Comparison of ENCODE assay signal across 30 cellular contexts in the genomic region with DNA sequence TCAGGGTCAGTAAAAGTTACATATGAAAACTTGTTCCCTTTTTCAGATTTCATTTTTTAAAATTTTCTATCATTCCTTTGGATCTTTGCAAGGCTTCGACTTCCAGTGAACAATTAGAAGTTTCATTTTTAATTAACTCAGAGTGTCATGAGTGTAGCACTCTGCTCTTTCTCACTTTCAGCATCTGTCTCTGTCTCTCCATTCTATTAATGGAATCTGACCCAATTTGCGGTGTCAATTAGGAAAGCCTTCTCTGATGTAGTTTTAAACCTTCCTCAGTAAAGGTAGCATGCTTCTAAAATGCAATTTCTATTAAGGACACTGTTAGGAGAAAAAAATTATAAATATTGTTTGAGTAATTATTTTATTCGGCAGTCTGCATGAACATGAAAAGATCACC.
"Had no signal": no experiment of that assay in that cellular context is flagged by ENCODE, and none has a peak within 500 bp of the region (broad histone marks: within the 10 kb centered on the region; RNA-seq: fewer than 3 reads in every experiment).

No MANE protein-coding gene starts in this region.

- H3K9me3 ChIP-seq: ascending aorta, SJCRH30 had no signal

- ATAC-seq: activated CD8-positive, alpha-beta T cell treated with anti-CD3 and anti-CD28 coated beads for 36 hours; activated naive CD4-positive, alpha-beta T cell treated with anti-CD3 and anti-CD28 coated beads, Interleukin-2, amount 50 U/mL, for 72 hours; activated T-cell treated with anti-CD3 and anti-CD28 coated beads, Interleukin-2, amount 50 U/mL, for 72 hours; activated T-helper 17 cell treated with anti-CD3 and anti-CD28 coated beads, Interleukin-2, amount 50 U/mL, for 72 hours had no signal

- H3K27ac ChIP-seq: ascending aorta, SJCRH30, SK-N-MC had no signal

- H3K4me1 ChIP-seq: SJCRH30 had no signal

- H3K4me3 Mint-ChIP-seq: activated CD4-positive, alpha-beta T cell treated with anti-CD3 and anti-CD28 coated beads, Interleukin-2, amount 10 ng/mL, durations not matched to agents 24 days and 14 days; activated CD8-positive, alpha-beta T cell treated with anti-CD3 and anti-CD28 coated beads for 36 hours; activated T-cell treated with anti-CD3 and anti-CD28 coated beads, Interleukin-2, amount 50 U/mL, for 72 hours; activated T-helper 17 cell treated with anti-CD3 and anti-CD28 coated beads, Interleukin-2, amount 50 U/mL, for 72 hours; central memory CD8-positive, alpha-beta T cell; T-helper 1 cell treated with Interleukin-12 subunit alpha and Interleukin-12 subunit beta and Interleukin-4 antibody, amounts not matched to agents 30 μg/mL and 1 μg/mL, for 36 hours; T-helper 2 cell treated with Interferon-gamma antibody and Interleukin-4, amounts not matched to agents 5 μg/mL and 100 μg/mL, for 36 hours had no signal

- H3K27ac Mint-ChIP-seq: activated CD4-positive, alpha-beta T cell treated with anti-CD3 and anti-CD28 coated beads, Interleukin-2, amount 10 ng/mL, durations not matched to agents 24 days and 14 days; activated T-cell treated with anti-CD3 and anti-CD28 coated beads, Interleukin-2, amount 50 U/mL, for 72 hours; T-helper 1 cell treated with Interleukin-12 subunit alpha and Interleukin-12 subunit beta and Interleukin-4 antibody, amounts not matched to agents 30 μg/mL and 1 μg/mL, for 36 hours; T-helper 2 cell treated with Interferon-gamma antibody and Interleukin-4, amounts not matched to agents 5 μg/mL and 100 μg/mL, for 36 hours had no signal

- H3K27me3 Mint-ChIP-seq: activated CD4-positive, alpha-beta T cell treated with anti-CD3 and anti-CD28 coated beads, Interleukin-2, amount 10 ng/mL, durations not matched to agents 24 days and 14 days; activated CD8-positive, alpha-beta T cell treated with anti-CD3 and anti-CD28 coated beads for 36 hours; activated T-helper 17 cell treated with anti-CD3 and anti-CD28 coated beads, Interleukin-2, amount 50 U/mL, for 72 hours; central memory CD8-positive, alpha-beta T cell had no signal

- H3K27me3 ChIP-seq: ascending aorta, cardiac muscle cell, SJCRH30 had no signal

- H3K9me3 Mint-ChIP-seq: activated T-helper 17 cell treated with anti-CD3 and anti-CD28 coated beads, Interleukin-2, amount 50 U/mL, for 72 hours; central memory CD8-positive, alpha-beta T cell; T-helper 1 cell treated with Interleukin-12 subunit alpha and Interleukin-12 subunit beta and Interleukin-4 antibody, amounts not matched to agents 30 μg/mL and 1 μg/mL, for 36 hours had no signal

- H3K4me1 Mint-ChIP-seq: activated T-helper 17 cell treated with anti-CD3 and anti-CD28 coated beads, Interleukin-2, amount 50 U/mL, for 72 hours had no signal

- DNase-seq: activated CD4-positive, alpha-beta T cell treated with anti-CD3 and anti-CD28 coated beads, Interleukin-2, amount 10 ng/mL, durations not matched to agents 24 days and 14 days; activated CD4-positive, alpha-beta T cell treated with anti-CD3 and anti-CD28 coated beads, Interleukin-2, amount 50 U/mL, for 4 hours; activated CD8-positive, alpha-beta T cell treated with anti-CD3 and anti-CD28 coated beads for 36 hours; activated effector memory CD4-positive, alpha-beta T cell treated with anti-CD3 and anti-CD28 coated beads, Interleukin-2, amount 50 U/mL, for 16 hours; activated naive CD4-positive, alpha-beta T cell; activated T-cell treated with anti-CD3 and anti-CD28 coated beads, Interleukin-2, amount 50 U/mL, for 1 hour; activated T-cell treated with anti-CD3 and anti-CD28 coated beads, Interleukin-2, amount 50 U/mL, for 72 hours; amniotic stem cell; KG1; NCI-H1092 treated with DMSO at 0.1 percent for 48 hours; NCI-H1417; NCI-H146; NCI-H187; NCI-H2029 treated with DMSO at 0.1 percent for 48 hours; NCI-H2107; NCI-H2171; NCI-H510A; NCI-H526; NCI-H748 treated with DMSO at 0.1 percent for 48 hours; OCI-M1; SHP77; SJCRH30 had no signal

- H3K4me3 ChIP-seq: ascending aorta, cardiac muscle cell, SJCRH30, SK-N-MC had no signal
